Comparison of ENCODE assay signal across 10 cellular contexts in genomic region chr20:45053441-45054351, GRCh38. TPM values are rescaled to one million over a fixed set of nuclear protein-coding genes. Genes with fewer than 3 reads are reported as not detected.
DNase-seq lines count a peak whose midpoint lies in the region; ATAC-seq and TF ChIP-seq lines count a peak whose summit lies in the region.
"Had no signal": no experiment of that assay in that cellular context is flagged by ENCODE, and none has a peak within 500 bp of the region (broad histone marks: within the 10 kb centered on the region; RNA-seq: fewer than 3 reads in every experiment).

No MANE protein-coding gene starts in this region.

- peak overlapping the region; percentile 29 for H3K4me3 ChIP-seq in OCI-LY7 (ENCODE audit: low read depth, low read length, poor library complexity, severe bottlenecking)
- H3K4me3 ChIP-seq in effector memory CD4-positive, alpha-beta T cell (ENCODE audit: insufficient read depth, low read depth, low read length, poor library complexity, severe bottlenecking), result no peak overlapping the region

- peak overlapping the region; percentile 17 for H3K4me3 Mint-ChIP-seq in activated CD8-positive, alpha-beta memory T cell treated with anti-CD3 and anti-CD28 coated beads, Interleukin-2, amount 10 ng/mL, durations not matched to agents 7 days and 5 days

- peaks cover 27% of the 10 kb centered on the region; the same call in 1 of the 2 replicates for H4K20me1 ChIP-seq in OCI-LY7 (ENCODE audit: insufficient read depth, low read length)

- POLR2A ChIA-PET in OCI-LY7 (lab: Charles Lee), result interaction anchor here (0.6 to 1.5 kb wide), 6 partner anchors 25 to 79 kb away, joined by 3 to 7 read pairs (median 3); no protein-coding TSS in a partner anchor

- H3K9me3 Mint-ChIP-seq in activated CD8-positive, alpha-beta memory T cell treated with anti-CD3 and anti-CD28 coated beads, Interleukin-2, amount 10 ng/mL, durations not matched to agents 7 days and 5 days (ENCODE audit: low read depth), result no peaks in the 10 kb centered on the region

- H3K36me3 Mint-ChIP-seq in activated CD8-positive, alpha-beta memory T cell treated with anti-CD3 and anti-CD28 coated beads, Interleukin-2, amount 10 ng/mL, durations not matched to agents 7 days and 5 days, result peaks cover 42% of the 10 kb centered on the region

- H3K9me3 ChIP-seq in OCI-LY7 (ENCODE audit: low read length), result no peaks in the 10 kb centered on the region
- H3K9me3 ChIP-seq in effector memory CD4-positive, alpha-beta T cell (ENCODE audit: control insufficient read depth, low read length), result no peaks in the 10 kb centered on the region

- CTCF ChIA-PET in activated CD8-positive, alpha-beta memory T cell treated with anti-CD3 and anti-CD28 coated beads, Interleukin-2, amount 10 ng/mL, durations not matched to agents 7 days and 5 days (lab: Charles Lee), result interaction anchor here (1.1 to 7.1 kb wide), 7 partner anchors 11 to 240 kb away, joined by 3 to 57 read pairs (median 4); no protein-coding TSS in a partner anchor
- CTCF ChIA-PET in OCI-LY7 (lab: Charles Lee; ENCODE audit: unreplicated experiment), result no interaction called here

- peaks cover 78% of the 10 kb centered on the region for H3K4me1 Mint-ChIP-seq in activated CD8-positive, alpha-beta memory T cell treated with anti-CD3 and anti-CD28 coated beads, Interleukin-2, amount 10 ng/mL, durations not matched to agents 7 days and 5 days

- no peak overlapping the region for H2AFZ ChIP-seq in OCI-LY7 (ENCODE audit: low read length)

- no peak for TF ChIP-seq CTCF in OCI-LY7 (conservative IDR thresholded peaks at IDR 0.05; ENCODE audit: low read length)

- H3K79me2 ChIP-seq in OCI-LY7 (ENCODE audit: insufficient read depth, low read depth, low read length), result peaks cover 52% of the 10 kb centered on the region

- intact Hi-C loops in OCI-LY7 (cut with micrococcal nuclease; ENCODE audit: unreplicated experiment), result no loop called here

- peak overlapping the region; percentile 73 for H3K4me2 ChIP-seq in OCI-LY7 (ENCODE audit: low read length)

- ATAC-seq in activated CD8-positive, alpha-beta memory T cell treated with anti-CD3 and anti-CD28 coated beads, Interleukin-2, amount 10 ng/mL, durations not matched to agents 7 days and 5 days, result peak; percentile 31
- peak; percentile 55 for ATAC-seq in stimulated activated naive CD8-positive, alpha-beta T cell treated with anti-CD3 and anti-CD28 coated beads, Interleukin-15, Interleukin-2, amounts not matched to agents 100 U/mL and 50 U/mL, for 24 hours
- ATAC-seq: Panc1 had no signal

- peak overlapping the region; percentile 66 for H3K27ac ChIP-seq in OCI-LY7 (ENCODE audit: low read depth, low read length, poor library complexity, severe bottlenecking)
- H3K27ac ChIP-seq in effector memory CD4-positive, alpha-beta T cell (ENCODE audit: insufficient read depth, low read length, poor library complexity, severe bottlenecking), result peak overlapping the region; percentile 10

- no peaks in the 10 kb centered on the region for H3K27me3 ChIP-seq in effector memory CD4-positive, alpha-beta T cell (replicated peaks; ENCODE audit: control insufficient read depth, insufficient read depth, low read length, poor library complexity, severe bottlenecking)

- no peaks in the 10 kb centered on the region for H3K27me3 Mint-ChIP-seq in activated CD8-positive, alpha-beta memory T cell treated with anti-CD3 and anti-CD28 coated beads, Interleukin-2, amount 10 ng/mL, durations not matched to agents 7 days and 5 days

- DNase-seq in activated CD8-positive, alpha-beta memory T cell treated with anti-CD3 and anti-CD28 coated beads, Interleukin-2, amount 10 ng/mL, durations not matched to agents 7 days and 5 days, result no peak
- DNase-seq in activated CD8-positive, alpha-beta memory T cell treated with anti-CD3 and anti-CD28 coated beads, Interleukin-2, amount 50 U/mL, for 48 hours, result no peak
- DNase-seq in OCI-LY7 (ENCODE audit: low spot score) (no peak), EL (no peak), epidermal melanocyte (ENCODE audit: insufficient read length, low spot score) (no peak), NCI-H524 treated with DMSO at 0.1 percent for 48 hours (lab: John Stamatoyannopoulos, UW) (no peak)
- DNase-seq in effector memory CD4-positive, alpha-beta T cell, result no peak
- no peak for DNase-seq in stimulated activated naive CD8-positive, alpha-beta T cell treated with anti-CD3 and anti-CD28 coated beads, Interleukin-15, Interleukin-2, amounts not matched to agents 100 U/mL and 50 U/mL, for 24 hours
- DNase-seq: NCI-H1092 treated with DMSO at 0.1 percent for 48 hours had no signal

- peaks cover 55% of the 10 kb centered on the region for H3K4me1 ChIP-seq in OCI-LY7 (ENCODE audit: insufficient read depth, low read length, poor library complexity, severe bottlenecking)
- H3K4me1 ChIP-seq in effector memory CD4-positive, alpha-beta T cell (ENCODE audit: control insufficient read depth, insufficient read depth, low read length, poor library complexity, severe bottlenecking), result peaks cover 52% of the 10 kb centered on the region

- H3K27ac Mint-ChIP-seq in activated CD8-positive, alpha-beta memory T cell treated with anti-CD3 and anti-CD28 coated beads, Interleukin-2, amount 10 ng/mL, durations not matched to agents 7 days and 5 days, result peak overlapping the region; percentile 75

- peaks cover 63% of the 10 kb centered on the region for H3K36me3 ChIP-seq in OCI-LY7 (ENCODE audit: insufficient read depth, low read length)
- peaks cover 45% of the 10 kb centered on the region for H3K36me3 ChIP-seq in effector memory CD4-positive, alpha-beta T cell (ENCODE audit: control insufficient read depth, insufficient read depth, low read length)

- BruUV-seq in OCI-LY7 (replicated peaks; lab: Mats Ljungman, UMichigan), result no TSS peak

- no peaks in the 10 kb centered on the region for H3K9me2 ChIP-seq in OCI-LY7 (ENCODE audit: insufficient read depth, low read length)

RNA-seq across cellular contexts. Expression of gene KCNS1, which starts 47.2 kb away (rescaled TPM):
- total RNA-seq in activated CD8-positive, alpha-beta memory T cell treated with anti-CD3 and anti-CD28 coated beads, Interleukin-2, amount 10 ng/mL, durations not matched to agents 7 days and 5 days, result under 1 TPM; 0.18 to 0.49 TPM
- total RNA-seq in OCI-LY7 (2014; rRNA removed; shearing (Covaris generic)), result not detected in 2 replicates
- total RNA-seq in OCI-LY7 (2022), result not detected in 2 replicates
